In the genomic region with DNA sequence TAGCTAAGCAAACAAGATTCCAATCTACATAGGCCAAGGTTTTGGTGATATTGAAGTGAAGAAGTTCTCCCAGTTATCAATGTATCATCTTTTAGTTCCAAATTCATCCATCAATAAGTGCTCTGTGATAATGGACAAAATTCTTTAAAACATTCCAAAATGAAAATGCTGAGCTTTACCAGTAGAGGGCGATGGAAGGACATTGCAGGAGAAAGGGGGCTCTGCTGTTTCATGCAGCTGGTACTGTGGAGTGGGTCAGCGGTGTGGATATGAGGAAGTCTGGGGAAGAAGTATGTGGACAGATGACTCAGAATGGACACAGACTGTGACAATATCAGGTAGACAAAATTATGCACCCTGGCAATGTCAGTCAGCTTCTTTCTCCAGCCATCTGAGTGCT, we compare ENCODE assay signal across 8 cellular contexts.
DNase-seq lines count a peak whose midpoint lies in the region; ATAC-seq and TF ChIP-seq lines count a peak whose summit lies in the region.

No MANE protein-coding gene starts in this region.

- TF ChIP-seq CTCF in AG04449 (IDR thresholded peaks at IDR 0.05; ENCODE audit: insufficient read depth, low read length, missing control alignments): peak; percentile 53
- TF ChIP-seq CTCF in GM12874 (IDR thresholded peaks at IDR 0.05; ENCODE audit: insufficient read depth, low read depth, low read length): peak; percentile 54

- ATAC-seq in HG02970 (IDR thresholded peaks at IDR 0.05; ENCODE audit: low FRiP score, unreplicated experiment): no peak
- no peak for ATAC-seq in GM18502 (IDR thresholded peaks at IDR 0.05; ENCODE audit: poor library complexity, unreplicated experiment)
- ATAC-seq in HG02588 (IDR thresholded peaks at IDR 0.05; ENCODE audit: unreplicated experiment): no peak

- POLR2A ChIA-PET in AG04449 (lab: Yijun Ruan, JAX): no interaction called here

- no peak overlapping the region for H3K4me3 ChIP-seq in AG04449 (ENCODE audit: low read depth, low read length)

- DNase-seq in AG04449 (ENCODE audit: low read depth, low spot score) (no peak), SKM-1 treated with dmso at 0.1 percent for 144 hours (lab: John Stamatoyannopoulos, UW; ENCODE audit: unreplicated experiment) (peak; percentile 17), iPS-NIHi11 (ENCODE audit: low spot score) (peak; percentile 37)
- DNase-seq in stimulated activated naive CD4-positive, alpha-beta T cell (lab: John Stamatoyannopoulos, UW): no peak

- CTCF ChIA-PET in AG04449 (lab: Yijun Ruan, JAX): interaction anchor here (0.6 to 2.9 kb wide), 11 partner anchors 15 to 672 kb away, joined by 3 to 14 read pairs (median 3); no protein-coding TSS in a partner anchor

Comparison
In these comparisons a context has a peak if more than half of its experiments do, and no peak if none do; other contexts are left out.
1. DNase-seq: peak in SKM-1 treated with dmso at 0.1 percent for 144 hours (single experiment) and iPS-NIHi11 (single experiment); none in AG04449 (single experiment) and stimulated activated naive CD4-positive, alpha-beta T cell (0 of 6).